16 cellular contexts compared by ENCODE assay signal in the genomic region with DNA sequence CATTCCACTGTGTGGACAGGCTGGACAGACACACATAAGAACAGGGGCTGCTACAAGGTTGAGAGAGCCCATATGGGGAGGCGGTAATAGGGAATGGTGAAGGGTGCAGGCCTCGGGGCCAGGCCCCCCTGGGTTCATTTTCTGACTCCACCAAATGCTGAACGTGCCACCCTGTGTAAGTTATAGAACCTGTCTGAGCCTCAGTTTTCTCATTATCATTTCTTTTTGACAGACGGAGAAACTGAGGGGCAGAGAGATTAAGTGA.
DNase-seq lines count a peak whose midpoint lies in the region; ATAC-seq and TF ChIP-seq lines count a peak whose summit lies in the region.
"Had no signal": no experiment of that assay in that cellular context is flagged by ENCODE, and none has a peak within 500 bp of the region (broad histone marks: within the 10 kb centered on the region; RNA-seq: fewer than 3 reads in every experiment).

No MANE protein-coding gene starts in this region.

- no TSS peak for BruUV-seq in IMR-90 (replicated peaks; lab: Mats Ljungman, UMichigan)

- no CpG with 5 or more reads among the region's 4 CpGs for WGBS in IMR-90 (ENCODE audit: extremely low coverage in 2 of 2, insufficient read length in 1 of 2), 2 experiments

- CTCF ChIA-PET in IMR-90 (lab: Yijun Ruan, JAX): interaction anchor here (1.9 kb wide), 1 partner anchor 13 kb away, joined by 5 read pairs; no protein-coding TSS in a partner anchor

- H3K4ac ChIP-seq in IMR-90 (ENCODE audit: low read depth, low read length): no peak overlapping the region

- no peak overlapping the region for H3K18ac ChIP-seq in IMR-90 (ENCODE audit: low read depth, low read length)

- no peaks in the 10 kb centered on the region; the same call in 1 of the 2 replicates for H4K20me1 ChIP-seq in IMR-90 (ENCODE audit: insufficient read depth, low read length)

- H3K23ac ChIP-seq in IMR-90 (ENCODE audit: low read depth, low read length): no peak overlapping the region

- H3K4me3 ChIP-seq in IMR-90 (ENCODE audit: insufficient read depth, low read depth, low read length): no peak overlapping the region
- H3K4me3 ChIP-seq: GM23248 had no signal

- H3K27me3 Mint-ChIP-seq in osteocyte (ENCODE audit: unreplicated experiment): peaks cover 5% of the 10 kb centered on the region

- H2AK5ac ChIP-seq in IMR-90 (ENCODE audit: low read depth, low read length): no peak overlapping the region

- H4K91ac ChIP-seq in IMR-90 (ENCODE audit: insufficient read depth, low read depth, low read length): no peak overlapping the region

- dilution Hi-C loops in IMR-90 (cut with HindIII; ENCODE audit: low sequenced_read_pairs, unreplicated experiment): no loop called here

- H3K79me1 ChIP-seq in IMR-90 (ENCODE audit: low read depth in 1 of 2, low read length in 2 of 2): no peaks in the 10 kb centered on the region

- H2BK15ac ChIP-seq in IMR-90 (ENCODE audit: low read depth, low read length): no peak overlapping the region

- DNase-seq in activated CD8-positive, alpha-beta memory T cell treated with anti-CD3 and anti-CD28 coated beads for 24 hours: peak; percentile 32
- no peak for DNase-seq in activated CD8-positive, alpha-beta memory T cell treated with anti-CD3 and anti-CD28 coated beads, Interleukin-2, amount 50 U/mL, for 48 hours
- DNase-seq in IMR-90: no peak
- DNase-seq in ecto neural progenitor cell (ENCODE audit: low spot score): peak; percentile 21
- DNase-seq in osteocyte (ENCODE audit: extremely low spot score, unreplicated experiment): peak; percentile 51
- no peak for DNase-seq in cortex of kidney (lab: John Stamatoyannopoulos, UW)
- DNase-seq in globus pallidus (ENCODE audit: low spot score): no peak
- no peak for DNase-seq in hippocampal formation (lab: John Stamatoyannopoulos, UW)
- DNase-seq: ACHN; C1 segment of cervical spinal cord; Calu3; CD4-positive, alpha-beta T cell; DMS 273 treated with DMSO at 0.1 percent for 48 hours; GM23248 had no signal

- H3K4me2 ChIP-seq in IMR-90 (ENCODE audit: low read depth, low read length): no peak overlapping the region

- H4K5ac ChIP-seq in IMR-90 (ENCODE audit: low read depth, low read length): no peak overlapping the region

- H2BK5ac ChIP-seq in IMR-90 (ENCODE audit: low read depth, low read length, poor library complexity, severe bottlenecking): no peak overlapping the region

- no peak overlapping the region for H3K9ac ChIP-seq in IMR-90 (ENCODE audit: low read depth, low read length)
- H3K9ac ChIP-seq: GM23248 had no signal

- no peak overlapping the region for H2BK120ac ChIP-seq in IMR-90 (ENCODE audit: low read depth, low read length)

- H3K4me1 Mint-ChIP-seq in osteocyte (ENCODE audit: unreplicated experiment): no peaks in the 10 kb centered on the region
- H3K4me1 Mint-ChIP-seq: B cell had no signal

- no peak overlapping the region for H2AK9ac ChIP-seq in IMR-90 (replicated peaks; ENCODE audit: low read depth, low read length, poor library complexity)

- peaks cover 2% of the 10 kb centered on the region; the same call in 1 of the 2 replicates for H3K27me3 ChIP-seq in IMR-90 (ENCODE audit: control insufficient read depth, insufficient read depth, low read length)

- in situ Hi-C loops in IMR-90 (cut with MboI; ENCODE audit: low sequenced_read_pairs): no loop called here

- TF ChIP-seq CTCF in IMR-90 (conservative IDR thresholded peaks at IDR 0.05; ENCODE audit: low read depth, low read length) (no peak), osteocyte (IDR thresholded peaks at IDR 0.05) (no peak)

- H3K56ac ChIP-seq in IMR-90 (ENCODE audit: extremely low read depth, insufficient read depth, low read length): no peak overlapping the region

- H3K4me1 ChIP-seq in IMR-90 (ENCODE audit: control insufficient read depth, insufficient read depth, low read length): no peaks in the 10 kb centered on the region

- H3K27ac Mint-ChIP-seq in osteocyte (ENCODE audit: unreplicated experiment): no peak overlapping the region
- H3K27ac Mint-ChIP-seq: B cell; CD4-positive, alpha-beta T cell had no signal

- H2BK20ac ChIP-seq in IMR-90 (ENCODE audit: low read depth, low read length): no peak overlapping the region

- H3K4me3 Mint-ChIP-seq in osteocyte (ENCODE audit: unreplicated experiment): no peak overlapping the region
- H3K4me3 Mint-ChIP-seq: B cell; CD4-positive, alpha-beta T cell had no signal

- H3K9me3 ChIP-seq in IMR-90 (ENCODE audit: control insufficient read depth, insufficient read depth, low read length): no peaks in the 10 kb centered on the region

- H3K9me3 Mint-ChIP-seq in osteocyte (ENCODE audit: unreplicated experiment): no peaks in the 10 kb centered on the region
- H3K9me3 Mint-ChIP-seq: CD4-positive, alpha-beta T cell had no signal

- no peaks in the 10 kb centered on the region for H3K36me3 ChIP-seq in IMR-90 (ENCODE audit: control insufficient read depth, insufficient read depth, low read length)

- H3K9me1 ChIP-seq in IMR-90 (ENCODE audit: insufficient read depth, low read length): 0 out of 2 replicates have a peak, but pooled peaks cover 3% of the 10 kb centered on the region

- intact Hi-C loops in IMR-90 (cut with micrococcal nuclease): no loop called here

- H4K8ac ChIP-seq in IMR-90 (ENCODE audit: low read depth in 2 of 2, low read length in 2 of 2): no peak overlapping the region

- no peak for ATAC-seq in IMR-90 (ENCODE audit: low read depth)
- ATAC-seq: HCT116 had no signal

- peak overlapping the region; percentile 58 for H2AFZ ChIP-seq in IMR-90 (replicated peaks; ENCODE audit: low read length, poor library complexity)
- H2AFZ ChIP-seq: GM23248 had no signal

- no peak for TF ChIP-seq RAD21 in IMR-90 (IDR thresholded peaks at IDR 0.05; ENCODE audit: low read length)

- H3K27ac ChIP-seq in IMR-90 (ENCODE audit: insufficient read depth, low read length): no peak overlapping the region
- H3K27ac ChIP-seq: GM23248 had no signal

- no peak overlapping the region for H3K14ac ChIP-seq in IMR-90 (replicated peaks; ENCODE audit: low read depth, low read length)

- POLR2A ChIA-PET in IMR-90 (lab: Charles Lee; ENCODE audit: unreplicated experiment): no interaction called here

- no peaks in the 10 kb centered on the region for H3K36me3 Mint-ChIP-seq in osteocyte (ENCODE audit: unreplicated experiment)

- no peak for TF ChIP-seq POLR2A in IMR-90 (IDR thresholded peaks at IDR 0.05; ENCODE audit: low read depth, low read length)

TF ChIP-seq in IMR-90, 13 proteins besides CTCF, POLR2A, EP300 and RAD21:
- TF ChIP-seq RFX5 (IDR thresholded peaks at IDR 0.05; ENCODE audit: low read depth, low read length) (no peak), MAZ (IDR thresholded peaks at IDR 0.05; ENCODE audit: borderline replicate concordance, low read depth, low read length) (no peak), BHLHE40 (IDR thresholded peaks at IDR 0.05; ENCODE audit: low read depth, low read length) (no peak), CHD1 (IDR thresholded peaks at IDR 0.05; ENCODE audit: low read depth, low read length) (no peak), RCOR1 (IDR thresholded peaks at IDR 0.05; ENCODE audit: insufficient replicate concordance, low read length) (no peak), FOS (IDR thresholded peaks at IDR 0.05; ENCODE audit: low read depth, low read length) (no peak), CEBPB (IDR thresholded peaks at IDR 0.05; ENCODE audit: low read depth, low read length) (no peak)
TF ChIP-seq in IMR-90: peak in this region for 0.

Comparison
In these comparisons a context has a peak if more than half of its experiments do, and no peak if none do; other contexts are left out.
1. DNase-seq: peak in activated CD8-positive, alpha-beta memory T cell treated with anti-CD3 and anti-CD28 coated beads for 24 hours (single experiment), ecto neural progenitor cell (single experiment) and osteocyte (single experiment); none in activated CD8-positive, alpha-beta memory T cell treated with anti-CD3 and anti-CD28 coated beads, Interleukin-2, amount 50 U/mL, for 48 hours (single experiment), IMR-90 (single experiment), cortex of kidney (single experiment), globus pallidus (single experiment) and hippocampal formation (0 of 2).